In the genomic region with DNA sequence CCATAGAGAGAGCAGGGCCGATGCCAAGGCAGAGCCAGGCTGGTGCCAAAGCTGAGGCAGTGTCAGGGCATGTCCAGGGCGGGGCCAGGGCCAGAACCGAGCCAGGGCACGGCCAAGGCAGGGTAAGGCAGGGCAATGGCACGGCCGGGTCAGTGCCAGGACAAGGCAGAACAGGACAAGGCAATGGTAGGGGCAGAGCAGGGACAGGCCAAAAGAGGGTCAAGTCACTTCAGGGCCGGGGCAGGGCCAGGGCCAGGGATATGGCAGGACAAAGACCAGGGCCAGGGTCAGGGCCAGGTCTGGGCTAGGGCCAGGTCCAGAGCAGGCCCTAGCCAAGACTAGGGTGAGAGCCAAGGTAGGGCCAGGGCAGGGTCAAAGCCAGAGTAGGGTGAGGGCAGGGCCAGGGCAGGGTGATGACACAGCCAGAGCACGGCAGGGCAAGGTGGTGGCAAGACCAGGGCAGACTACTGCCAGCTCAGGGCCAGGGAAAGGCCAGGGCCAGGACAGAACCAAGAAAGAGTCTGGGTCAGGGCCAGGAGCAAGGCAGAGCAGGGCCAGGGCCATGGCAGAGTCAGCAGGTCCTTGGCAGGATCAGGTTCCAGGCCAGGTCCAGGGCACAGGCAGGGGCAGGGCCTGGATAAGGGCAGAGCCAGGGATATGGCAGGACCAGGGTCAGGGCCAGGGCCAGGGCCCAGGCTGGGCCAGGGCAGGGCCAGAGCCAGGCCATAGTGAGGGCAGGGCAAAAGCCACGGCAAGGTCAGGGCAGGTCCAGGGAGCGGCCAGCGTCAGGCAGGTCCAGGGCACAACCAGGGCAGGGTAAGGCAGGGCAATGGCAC, we compare ENCODE assay signal across 1 cellular context. TPM values are rescaled to one million over a fixed set of nuclear protein-coding genes. Genes with fewer than 3 reads are reported as not detected.
"Had no signal": no experiment of that assay in that cellular context is flagged by ENCODE, and none has a peak within 500 bp of the region (broad histone marks: within the 10 kb centered on the region; RNA-seq: fewer than 3 reads in every experiment).

No MANE protein-coding gene starts in this region.

RNA-seq across cellular contexts. Expression of a gene that starts 41.1 kb away (rescaled TPM):
- total RNA-seq: ascending aorta had no signal
